In genomic region chr4:122903766-122904165, GRCh38 we compare ENCODE assay signal across 24 cellular contexts.
"Had no signal": no experiment of that assay in that cellular context is flagged by ENCODE, and none has a peak within 500 bp of the region (broad histone marks: within the 10 kb centered on the region; RNA-seq: fewer than 3 reads in every experiment).

No MANE protein-coding gene starts in this region.

- H3K9ac ChIP-seq: neural progenitor cell had no signal

- H3K9me3 ChIP-seq: esophagus squamous epithelium, heart right ventricle, right lobe of liver had no signal

- H3K27ac Mint-ChIP-seq: activated B cell treated with CpG ODN at 0.5 μM for 24 hours; activated CD4-positive, alpha-beta T cell treated with anti-CD3 and anti-CD28 coated beads for 36 hours; activated naive CD8-positive, alpha-beta T cell treated with anti-CD3 and anti-CD28 coated beads, Interleukin-2, amount 10 ng/mL, durations not matched to agents 7 days and 5 days; naive thymus-derived CD4-positive, alpha-beta T cell; neural progenitor cell; stimulated activated effector memory CD8-positive, alpha-beta T cell treated with anti-CD3 and anti-CD28 coated beads, Interleukin-12 subunit alpha, Interleukin-12 subunit beta, amount 100 ng/mL, for 72 hours had no signal

- H3K9me3 Mint-ChIP-seq: activated B cell treated with CpG ODN at 0.5 μM for 24 hours; activated naive CD8-positive, alpha-beta T cell treated with anti-CD3 and anti-CD28 coated beads, Interleukin-2, amount 10 ng/mL, durations not matched to agents 7 days and 5 days; activated T-cell treated with anti-CD3 and anti-CD28 coated beads, Interleukin-2, amount 50 U/mL, for 4 hours; naive thymus-derived CD4-positive, alpha-beta T cell; neural progenitor cell; stimulated activated effector memory CD8-positive, alpha-beta T cell treated with anti-CD3 and anti-CD28 coated beads, Interleukin-12 subunit alpha, Interleukin-12 subunit beta, amount 100 ng/mL, for 72 hours had no signal

- H3K27ac ChIP-seq: coronary artery, esophagus squamous epithelium, heart right ventricle, neural progenitor cell, right lobe of liver, skin epidermis had no signal

- H3K4me1 Mint-ChIP-seq: activated B cell treated with CpG ODN at 0.5 μM for 24 hours; activated CD4-positive, alpha-beta T cell treated with anti-CD3 and anti-CD28 coated beads for 36 hours; naive thymus-derived CD4-positive, alpha-beta T cell; neural progenitor cell; stimulated activated effector memory CD8-positive, alpha-beta T cell treated with anti-CD3 and anti-CD28 coated beads, Interleukin-12 subunit alpha, Interleukin-12 subunit beta, amount 100 ng/mL, for 72 hours had no signal

- H3K4me3 ChIP-seq: coronary artery, esophagus squamous epithelium, heart right ventricle, neural progenitor cell, right lobe of liver, skin epidermis had no signal

- H3K27me3 ChIP-seq: esophagus squamous epithelium, heart right ventricle, neural progenitor cell, right lobe of liver had no signal

- FAIRE-seq: bronchial epithelial cell, keratinocyte had no signal

- H2AFZ ChIP-seq: neural progenitor cell had no signal

- H3K4me1 ChIP-seq: neural progenitor cell, right lobe of liver had no signal

- ATAC-seq: activated CD4-positive, alpha-beta T cell treated with anti-CD3 and anti-CD28 coated beads for 36 hours; activated T-cell treated with anti-CD3 and anti-CD28 coated beads, Interleukin-2, amount 50 U/mL, for 4 hours; heart right ventricle; left colon; naive thymus-derived CD4-positive, alpha-beta T cell; right lobe of liver; stimulated activated effector memory CD8-positive, alpha-beta T cell treated with anti-CD3 and anti-CD28 coated beads, Interleukin-12 subunit alpha, Interleukin-12 subunit beta, amount 100 ng/mL, for 72 hours had no signal

- DNase-seq: activated B cell treated with CpG ODN at 0.5 μM for 24 hours; activated CD4-positive, alpha-beta T cell treated with anti-CD3 and anti-CD28 coated beads for 36 hours; activated CD4-positive, alpha-beta T cell treated with anti-CD3 and anti-CD28 coated beads, Interleukin-2, amount 50 U/mL, for 48 hours; activated CD8-positive, alpha-beta memory T cell treated with anti-CD3 and anti-CD28 coated beads, Interleukin-2, amount 50 U/mL, for 48 hours; activated naive CD4-positive, alpha-beta T cell treated with Interleukin-2 at 50 U/mL for 16 hours; activated naive CD8-positive, alpha-beta T cell treated with anti-CD3 and anti-CD28 coated beads, Interleukin-2, amount 10 ng/mL, durations not matched to agents 7 days and 5 days; activated T-cell treated with anti-CD3 and anti-CD28 coated beads, Interleukin-2, amount 50 U/mL, for 4 hours; amygdala; esophagus squamous epithelium; heart right ventricle; left colon; mesenchymal stem cell; naive thymus-derived CD4-positive, alpha-beta T cell; right lobe of liver; stimulated activated CD4-positive, alpha-beta T cell treated with anti-CD3 and anti-CD28 coated beads, Interleukin-2, amount 100 ng/mL, for 24 hours; T-helper 1 cell; T-helper 9 cell; trophoblast cell had no signal

- H3K4me3 Mint-ChIP-seq: activated B cell treated with CpG ODN at 0.5 μM for 24 hours; activated CD4-positive, alpha-beta T cell treated with anti-CD3 and anti-CD28 coated beads for 36 hours; activated naive CD8-positive, alpha-beta T cell treated with anti-CD3 and anti-CD28 coated beads, Interleukin-2, amount 10 ng/mL, durations not matched to agents 7 days and 5 days; activated T-cell treated with anti-CD3 and anti-CD28 coated beads, Interleukin-2, amount 50 U/mL, for 4 hours; naive thymus-derived CD4-positive, alpha-beta T cell; neural progenitor cell; stimulated activated effector memory CD8-positive, alpha-beta T cell treated with anti-CD3 and anti-CD28 coated beads, Interleukin-12 subunit alpha, Interleukin-12 subunit beta, amount 100 ng/mL, for 72 hours had no signal

- H3K4me2 ChIP-seq: neural progenitor cell had no signal

- H3K27me3 Mint-ChIP-seq: activated B cell treated with CpG ODN at 0.5 μM for 24 hours; activated CD4-positive, alpha-beta T cell treated with anti-CD3 and anti-CD28 coated beads for 36 hours; activated naive CD8-positive, alpha-beta T cell treated with anti-CD3 and anti-CD28 coated beads, Interleukin-2, amount 10 ng/mL, durations not matched to agents 7 days and 5 days; naive thymus-derived CD4-positive, alpha-beta T cell had no signal

- H3K36me3 ChIP-seq: esophagus squamous epithelium, neural progenitor cell, right lobe of liver had no signal
